In the genomic region with DNA sequence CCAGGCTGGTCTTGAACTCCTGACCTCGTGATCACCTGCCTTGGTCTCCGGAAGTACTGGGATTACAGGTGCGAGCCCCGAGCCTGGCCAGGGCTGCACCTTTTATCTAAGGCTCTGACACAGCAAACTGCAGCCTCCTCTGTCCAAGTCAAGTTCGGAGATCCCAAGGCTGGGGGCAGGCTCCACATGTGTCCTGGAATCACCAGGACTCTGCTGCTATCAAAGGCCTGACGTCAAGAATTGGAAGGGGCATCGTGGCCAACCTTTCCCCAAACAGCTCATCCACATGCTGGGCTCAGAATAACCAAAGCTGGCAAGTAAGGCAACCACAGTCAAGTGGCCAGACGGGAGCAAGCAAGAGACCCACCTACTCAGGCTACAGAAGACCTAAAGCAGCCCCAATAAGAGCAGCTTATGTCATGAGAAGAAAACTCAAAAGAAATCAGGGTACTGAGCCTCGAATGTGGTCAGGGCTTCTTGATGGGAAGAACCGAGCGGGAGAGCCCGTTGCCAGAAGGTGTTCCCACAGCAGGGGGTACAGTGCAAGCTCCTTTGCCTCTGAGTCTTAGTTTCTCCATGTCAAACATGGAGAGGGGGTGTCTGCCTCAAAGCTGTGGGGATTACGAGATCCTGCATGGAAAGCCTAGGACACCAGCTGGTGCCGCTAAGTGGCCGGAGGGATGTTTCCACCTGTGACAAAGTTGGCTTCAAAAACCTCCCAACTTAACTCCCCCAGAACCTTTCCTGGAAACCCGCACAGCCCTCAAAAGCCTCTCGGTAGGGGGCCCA, we compare ENCODE assay signal across 23 cellular contexts. TPM values are rescaled to one million over a fixed set of nuclear protein-coding genes. Genes with fewer than 3 reads are reported as not detected.
DNase-seq lines count a peak whose midpoint lies in the region; ATAC-seq and TF ChIP-seq lines count a peak whose summit lies in the region.
"Had no signal": no experiment of that assay in that cellular context is flagged by ENCODE, and none has a peak within 500 bp of the region (broad histone marks: within the 10 kb centered on the region; RNA-seq: fewer than 3 reads in every experiment).

No MANE protein-coding gene starts in this region.

- no peak overlapping the region for H3K4me2 ChIP-seq in neuronal stem cell (ENCODE audit: insufficient read depth, low read length, poor library complexity, severe bottlenecking)
- H3K4me2 ChIP-seq: BLaER1 had no signal

- H3K4me1 ChIP-seq in right cardiac atrium (ENCODE audit: control insufficient read depth, insufficient read depth, low read length) (no peaks in the 10 kb centered on the region), neuronal stem cell (ENCODE audit: control insufficient read depth in 2 of 2, insufficient read depth in 1 of 2, low read depth in 1 of 2, low read length in 2 of 2) (peaks cover 0 to 3% of the 10 kb centered on the region in 2 donors)
- H3K4me1 ChIP-seq: BLaER1, HAP-1 had no signal

- H2BK120ac ChIP-seq in neuronal stem cell (ENCODE audit: low read depth, low read length): no peak overlapping the region

- no peak for TF ChIP-seq CTCF in WERI-Rb-1 (IDR thresholded peaks at IDR 0.05; ENCODE audit: low read depth, low read length)
- no peak for TF ChIP-seq CTCF in chondrocyte (IDR thresholded peaks at IDR 0.05)

- H3K79me1 ChIP-seq in neuronal stem cell (ENCODE audit: low read depth, low read length): peaks cover 11% of the 10 kb centered on the region

- H2BK15ac ChIP-seq in neuronal stem cell (ENCODE audit: low read length): no peak overlapping the region

- H3K27me3 ChIP-seq in right cardiac atrium (ENCODE audit: control insufficient read depth, insufficient read depth) (no peaks in the 10 kb centered on the region), WERI-Rb-1 (ENCODE audit: insufficient read depth, low read depth, severe bottlenecking) (no peaks in the 10 kb centered on the region), neuronal stem cell (ENCODE audit: control insufficient read depth in 3 of 3, insufficient read depth in 3 of 3, low read depth in 1 of 3, low read length in 3 of 3) (no peaks in the 10 kb centered on the region)
- H3K27me3 ChIP-seq: BLaER1 had no signal

- H3K4me1 Mint-ChIP-seq in chondrocyte (ENCODE audit: low read depth): no peaks in the 10 kb centered on the region
- H3K4me1 Mint-ChIP-seq: CD14-positive monocyte had no signal

- H2AK5ac ChIP-seq in neuronal stem cell (ENCODE audit: low read depth, low read length): no peak overlapping the region

- intact Hi-C loops in right cardiac atrium (cut with DNase I): no loop called here
- intact Hi-C loops in cardiac septum (cut with DNase I): no loop called here

- no peaks in the 10 kb centered on the region for H3K27me3 Mint-ChIP-seq in chondrocyte (ENCODE audit: low read depth)
- H3K27me3 Mint-ChIP-seq: CD4-positive, alpha-beta memory T cell had no signal

- no peak overlapping the region for H3K27ac Mint-ChIP-seq in chondrocyte (ENCODE audit: unreplicated experiment)
- H3K27ac Mint-ChIP-seq: CD14-positive monocyte had no signal

- H3K36me3 Mint-ChIP-seq in chondrocyte (ENCODE audit: low read depth): peaks cover 15% of the 10 kb centered on the region

- H4K91ac ChIP-seq in neuronal stem cell (ENCODE audit: low read depth, low read length, poor library complexity): no peak overlapping the region

- H3K36me3 ChIP-seq in WERI-Rb-1 (peaks cover 72% of the 10 kb centered on the region), neuronal stem cell (replicated peaks in 1 of 2; ENCODE audit: control insufficient read depth in 2 of 2, insufficient read depth in 2 of 2, low read length in 2 of 2) (peaks cover 57 to 83% of the 10 kb centered on the region in 2 donors)

- H2BK12ac ChIP-seq in neuronal stem cell (ENCODE audit: low read length): no peak overlapping the region

- no peak overlapping the region for H3K18ac ChIP-seq in neuronal stem cell (ENCODE audit: low read length)

- no peak overlapping the region for H3K9ac ChIP-seq in neuronal stem cell (ENCODE audit: low read depth, low read length, poor library complexity)
- H3K9ac ChIP-seq: BLaER1, GM23248 had no signal

- DNase-seq in right cardiac atrium (peak in 2 of 3 donors; percentile 9 to 23), cardiac septum (ENCODE audit: low spot score) (no peak), WERI-Rb-1 (peak; percentile 90), neuronal stem cell (ENCODE audit: low spot score) (no peak), DMS114 treated with DMSO at 0.1 percent for 48 hours (lab: John Stamatoyannopoulos, UW; ENCODE audit: unreplicated experiment) (no peak), chondrocyte (ENCODE audit: low spot score) (no peak), NCI-H2029 treated with DMSO at 0.1 percent for 48 hours (lab: John Stamatoyannopoulos, UW) (no peak)
- DNase-seq: 8988T; CD4-positive, alpha-beta memory T cell; DND-41; EL; GM23248; IMR-90 had no signal

- H3K9me3 ChIP-seq in right cardiac atrium (ENCODE audit: control insufficient read depth, low read length): no peaks in the 10 kb centered on the region
- no peaks in the 10 kb centered on the region for H3K9me3 ChIP-seq in WERI-Rb-1 (ENCODE audit: severe bottlenecking)
- no peaks in the 10 kb centered on the region for H3K9me3 ChIP-seq in neuronal stem cell (replicated peaks in 1 of 2; ENCODE audit: control insufficient read depth in 2 of 2, insufficient read depth in 1 of 2, low read depth in 1 of 2, low read length in 2 of 2)
- H3K9me3 ChIP-seq: BLaER1, HAP-1 had no signal

- H2AFZ ChIP-seq in neuronal stem cell (ENCODE audit: low read length): no peak overlapping the region
- H2AFZ ChIP-seq: GM23248 had no signal

- no peak overlapping the region for H3K23ac ChIP-seq in neuronal stem cell (ENCODE audit: low read depth, low read length, poor library complexity)

- WGBS in right cardiac atrium: 86% methylated on average over 17 of the region's 17 CpGs
- no CpG with 5 or more reads among the region's 17 CpGs for WGBS in neuronal stem cell (ENCODE audit: extremely low coverage in 2 of 2, insufficient read length in 2 of 2, insufficient replicate concordance in 1 of 2), 2 donors

- H3K4me3 ChIP-seq in right cardiac atrium (ENCODE audit: low read length) (no peak overlapping the region), WERI-Rb-1 (ENCODE audit: low read depth, low read length) (no peak overlapping the region), neuronal stem cell (ENCODE audit: low read length in 2 of 2) (no peak overlapping the region)
- H3K4me3 ChIP-seq: BLaER1, GM12878, GM23248, HAP-1 had no signal

- H3K27ac ChIP-seq in right cardiac atrium (ENCODE audit: low read length): no peak overlapping the region
- peak overlapping the region; percentile 76 for H3K27ac ChIP-seq in WERI-Rb-1
- no peak overlapping the region for H3K27ac ChIP-seq in neuronal stem cell (replicated peaks; ENCODE audit: low read length)
- H3K27ac ChIP-seq: BLaER1, GM23248, HL-60 had no signal

- no peak overlapping the region for H3K14ac ChIP-seq in neuronal stem cell (ENCODE audit: low read length)

- H3K9me3 Mint-ChIP-seq in chondrocyte (ENCODE audit: low read depth): no peaks in the 10 kb centered on the region
- H3K9me3 Mint-ChIP-seq: CD14-positive monocyte; CD4-positive, alpha-beta memory T cell had no signal

- H4K8ac ChIP-seq in neuronal stem cell (ENCODE audit: low read depth, low read length): no peak overlapping the region

- H2BK5ac ChIP-seq in neuronal stem cell (ENCODE audit: low read length): peak overlapping the region; percentile 53

- no peak for ATAC-seq in right cardiac atrium
- ATAC-seq: GM12878 had no signal

- no peak overlapping the region for H3K4ac ChIP-seq in neuronal stem cell (ENCODE audit: low read length)

- H3K4me3 Mint-ChIP-seq in chondrocyte (ENCODE audit: unreplicated experiment): no peak overlapping the region
- H3K4me3 Mint-ChIP-seq: CD14-positive monocyte; CD4-positive, alpha-beta memory T cell had no signal

RNA-seq across cellular contexts. Expression of a gene that starts 7.9 kb away (rescaled TPM):
- 10 to 100 TPM; 18.4 to 28.5 (median 23.1) TPM for total RNA-seq in right cardiac atrium
- polyA plus RNA-seq in right cardiac atrium: 15.9 TPM
- 26.1 TPM for total RNA-seq in cardiac septum
- polyA plus RNA-seq in neuronal stem cell (2013, experiment 1 of 2): 15.0 TPM
- 14.9 TPM for polyA plus RNA-seq in neuronal stem cell (2013, experiment 2 of 2)
- total RNA-seq in chondrocyte: 33.6 to 58.2 TPM (median 36.4 TPM) in 3 replicates

RNA-seq across cellular contexts. Expression of a gene that starts 13.1 kb away (rescaled TPM):
- not detected for total RNA-seq in right cardiac atrium
- polyA plus RNA-seq in right cardiac atrium: not detected
- total RNA-seq in cardiac septum: not detected
- polyA plus RNA-seq in neuronal stem cell (2013, experiment 1 of 2): not detected
- polyA plus RNA-seq in neuronal stem cell (2013, experiment 2 of 2): not detected
- not detected in 3 replicates for total RNA-seq in chondrocyte
- total RNA-seq: A673; CD4-positive, alpha-beta memory T cell; G401; GM23248; H4; HT1080; IMR-90 had no signal
- polyA plus RNA-seq: AG04450; CD14-positive monocyte; CD4-positive, alpha-beta memory T cell; GM23248; IMR-90 had no signal

RNA-seq across cellular contexts. Expression of a gene that starts 37.0 kb away (rescaled TPM):
- total RNA-seq in right cardiac atrium (10 to 100 TPM; 10.7 to 20.8 (median 14.2) TPM), cardiac septum (8.1 TPM), chondrocyte (0.32 to 0.36 TPM in 2 of 3 replicates, not detected in the other)
- polyA plus RNA-seq in right cardiac atrium: 5.8 TPM
- 8.7 TPM for polyA plus RNA-seq in neuronal stem cell (2013, experiment 1 of 2)
- 9.0 TPM for polyA plus RNA-seq in neuronal stem cell (2013, experiment 2 of 2)
- total RNA-seq: A673; CD4-positive, alpha-beta memory T cell; G401; GM12878; GM23248; HT1080; IMR-90 had no signal
- polyA plus RNA-seq: CD4-positive, alpha-beta memory T cell; GM12878; GM23248; IMR-90 had no signal

RNA-seq across cellular contexts. Expression of a gene that starts 48.6 kb away (rescaled TPM):
- total RNA-seq in right cardiac atrium (10 to 100 TPM in 2 of 4 donors, 1 to 10 TPM in 2; 9.6 to 12.7 (median 10.3) TPM), cardiac septum (10.3 TPM), chondrocyte (0.70 to 0.87 TPM in 2 of 3 replicates, not detected in the other)
- 16.2 TPM for polyA plus RNA-seq in right cardiac atrium
- 0.54 TPM for polyA plus RNA-seq in neuronal stem cell (2013, experiment 1 of 2)
- polyA plus RNA-seq in neuronal stem cell (2013, experiment 2 of 2): 0.58 TPM
- total RNA-seq: A673, GM23248 had no signal
- polyA plus RNA-seq: AG04450, IMR-90 had no signal

Comparison
In these comparisons a context has a peak if more than half of its experiments do, and no peak if none do; other contexts are left out.
1. DNase-seq: peak in right cardiac atrium (2 of 3) and WERI-Rb-1 (single experiment); none in cardiac septum (single experiment), neuronal stem cell (single experiment), DMS114 treated with DMSO at 0.1 percent for 48 hours (single experiment), chondrocyte (single experiment) and NCI-H2029 treated with DMSO at 0.1 percent for 48 hours (single experiment).